Comparison of ENCODE assay signal across 16 cellular contexts in genomic region chr10:31838065-31838464, GRCh38.
DNase-seq lines count a peak whose midpoint lies in the region; TF ChIP-seq lines count a peak whose summit lies in the region.
"Had no signal": no experiment of that assay in that cellular context is flagged by ENCODE, and none has a peak within 500 bp of the region (broad histone marks: within the 10 kb centered on the region; RNA-seq: fewer than 3 reads in every experiment).

No MANE protein-coding gene starts in this region.

- TF ChIP-seq CTCF in endodermal cell (conservative IDR thresholded peaks at IDR 0.05) (no peak), mammary epithelial cell (conservative IDR thresholded peaks at IDR 0.05 in 1 of 2, IDR thresholded peaks at IDR 0.05 in 1 of 2; ENCODE audit: extremely low read depth in 1 of 2, insufficient read depth in 1 of 2, low read depth in 1 of 2, low read length in 2 of 2) (no peak), GM10266 (IDR thresholded peaks at IDR 0.05; ENCODE audit: control insufficient read depth, insufficient read depth, low read depth, missing control alignments) (no peak)

- CTCF ChIA-PET in mammary epithelial cell (lab: Charles Lee; ENCODE audit: low non-redundant PET) = interaction anchor here (0.5 kb wide), 1 partner anchor 45 kb away, joined by 3 read pairs; no protein-coding TSS in a partner anchor

- peaks cover 15% of the 10 kb centered on the region for H3K36me3 Mint-ChIP-seq in endodermal cell (ENCODE audit: low read depth)

- no peak overlapping the region for H3K4me3 Mint-ChIP-seq in endodermal cell
- H3K4me3 Mint-ChIP-seq: CD8-positive, alpha-beta T cell had no signal

- in situ Hi-C loops in mammary epithelial cell (cut with MboI; ENCODE audit: low sequenced_read_pairs in 2 of 2) = no loop called here

- intact Hi-C loops in mammary epithelial cell (cut with micrococcal nuclease) = loop anchor here (5.0 kb wide), 1 partner anchor 369 kb away; no protein-coding TSS in a partner anchor

- no peak overlapping the region for H3K4me2 ChIP-seq in mammary epithelial cell (ENCODE audit: insufficient read depth, low read depth, low read length)
- H3K4me2 ChIP-seq: PC-9 had no signal

- H3K36me3 ChIP-seq in endodermal cell (ENCODE audit: control insufficient read depth, insufficient read depth, low read length) (peaks cover 27% of the 10 kb centered on the region), mammary epithelial cell (ENCODE audit: insufficient read depth, low read length) (peaks cover 10% of the 10 kb centered on the region), MG63 (no peaks in the 10 kb centered on the region; the same call in 1 of the 2 replicates)

- H3K27ac ChIP-seq in endodermal cell (ENCODE audit: low read depth, low read length) (no peak overlapping the region), mammary epithelial cell (ENCODE audit: insufficient read depth, low read depth, low read length) (no peak overlapping the region)
- H3K27ac ChIP-seq: PC-9, SJCRH30 had no signal

- H3K9me3 ChIP-seq in endodermal cell (ENCODE audit: control insufficient read depth, low read length) (no peaks in the 10 kb centered on the region), mammary epithelial cell (replicated peaks; ENCODE audit: insufficient read depth, low read length) (no peaks in the 10 kb centered on the region), MG63 (no peaks in the 10 kb centered on the region)
- H3K9me3 ChIP-seq: SJCRH30 had no signal

- peaks cover 8% of the 10 kb centered on the region for H3K79me2 ChIP-seq in mammary epithelial cell (ENCODE audit: insufficient read depth, low read length)

- peaks cover 40% of the 10 kb centered on the region for H3K4me1 Mint-ChIP-seq in endodermal cell

- WGBS in endodermal cell (ENCODE audit: insufficient coverage in 1 of 2, insufficient read length in 1 of 2), 2 experiments = 95 to 100% methylated on average over 1 of the region's 1 CpG
- 100% methylated on average over 1 of the region's 1 CpG for WGBS in mammary epithelial cell (ENCODE audit: low coverage, missing lambda C conversion rate)

- H3K4me1 ChIP-seq in endodermal cell (ENCODE audit: control insufficient read depth, insufficient read depth, low read length) (peaks cover 13% of the 10 kb centered on the region), mammary epithelial cell (ENCODE audit: insufficient read depth, low read length) (no peaks in the 10 kb centered on the region)
- H3K4me1 ChIP-seq: SJCRH30 had no signal

- no peaks in the 10 kb centered on the region for H3K27me3 Mint-ChIP-seq in endodermal cell (ENCODE audit: insufficient read depth)

- peak overlapping the region; percentile 52 for H3K27ac Mint-ChIP-seq in endodermal cell
- H3K27ac Mint-ChIP-seq: CD8-positive, alpha-beta T cell had no signal

- H2AFZ ChIP-seq in mammary epithelial cell (ENCODE audit: low read depth, low read length) = no peak overlapping the region
- H2AFZ ChIP-seq: PC-9 had no signal

- H3K9me3 Mint-ChIP-seq in endodermal cell = no peaks in the 10 kb centered on the region
- H3K9me3 Mint-ChIP-seq: CD8-positive, alpha-beta T cell had no signal

- DNase-seq in NOMO-1 treated with dmso at 0.1 percent for 144 hours (lab: John Stamatoyannopoulos, UW; ENCODE audit: unreplicated experiment) (peak; percentile 4), NOMO-1 treated with DMSO at 0.1 percent for 48 hours (lab: John Stamatoyannopoulos, UW; ENCODE audit: unreplicated experiment) (no peak), NCI-H69 (lab: John Stamatoyannopoulos, UW) (peak; percentile 1), endodermal cell (no peak), mammary epithelial cell (no peak), GM10266 (ENCODE audit: extremely low spot score) (no peak), MG63 (no peak), GF-D8 (lab: John Stamatoyannopoulos, UW) (no peak)
- DNase-seq: CD8-positive, alpha-beta T cell; KG1; NCI-H1105 treated with DMSO at 0.1 percent for 48 hours; NCI-H1694 treated with DMSO at 0.1 percent for 48 hours; NCI-H2107; NCI-H526 treated with DMSO at 0.1 percent for 48 hours; PC-9 had no signal

- no TSS peak for BruUV-seq in mammary epithelial cell (replicated peaks; lab: Mats Ljungman, UMichigan)

- no peaks in the 10 kb centered on the region for H3K27me3 ChIP-seq in endodermal cell (ENCODE audit: control insufficient read depth, insufficient read depth, low read length, poor library complexity, severe bottlenecking)
- no peaks in the 10 kb centered on the region for H3K27me3 ChIP-seq in mammary epithelial cell (ENCODE audit: insufficient read depth, low read length)
- H3K27me3 ChIP-seq in MG63 = no peaks in the 10 kb centered on the region
- H3K27me3 ChIP-seq: SJCRH30 had no signal

- H3K4me3 ChIP-seq in endodermal cell (ENCODE audit: low read length) (no peak overlapping the region), mammary epithelial cell (replicated peaks in 1 of 3; ENCODE audit: insufficient read depth in 1 of 3, low read depth in 2 of 3, low read length in 3 of 3) (no peak overlapping the region), MG63 (no peak overlapping the region)
- H3K4me3 ChIP-seq: PC-9, SJCRH30 had no signal

- H3K9ac ChIP-seq in endodermal cell (ENCODE audit: extremely low read depth, low read length, poor library complexity, severe bottlenecking) (no peak overlapping the region), mammary epithelial cell (ENCODE audit: insufficient read depth, low read length) (no peak overlapping the region)

- dilution Hi-C loops in mammary epithelial cell (cut with HindIII; ENCODE audit: low sequenced_read_pairs) = no loop called here

- no peaks in the 10 kb centered on the region for H4K20me1 ChIP-seq in mammary epithelial cell (ENCODE audit: insufficient read depth, low read length)

Comparison
In these comparisons a context has a peak if more than half of its experiments do, and no peak if none do; other contexts are left out.
1. DNase-seq: peak in NOMO-1 treated with dmso at 0.1 percent for 144 hours (single experiment) and NCI-H69 (single experiment); none in NOMO-1 treated with DMSO at 0.1 percent for 48 hours (single experiment), endodermal cell (single experiment), mammary epithelial cell (single experiment), GM10266 (single experiment), MG63 (single experiment) and GF-D8 (single experiment).